ENCODE assay signal across 25 cellular contexts in the genomic region with DNA sequence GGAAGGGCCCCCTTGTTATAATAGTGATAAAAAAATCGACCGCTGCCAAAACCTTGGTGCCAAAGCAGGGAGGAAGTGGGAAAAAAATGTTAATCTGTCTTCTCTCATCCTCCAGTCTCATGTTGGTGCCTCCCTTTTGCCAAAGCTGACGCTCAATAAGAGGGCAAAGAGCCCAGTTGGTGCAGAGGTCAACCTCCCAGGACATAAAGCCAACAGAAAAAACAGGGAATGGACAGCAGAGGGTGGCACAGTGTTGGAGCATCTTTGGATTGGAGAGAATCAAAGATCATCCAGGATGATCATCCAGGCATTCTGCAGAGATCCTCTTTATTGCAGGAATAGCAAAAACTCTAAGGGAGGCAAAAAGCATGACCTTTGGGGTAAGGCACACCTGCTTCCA. TPM values are rescaled to one million over a fixed set of nuclear protein-coding genes. Genes with fewer than 3 reads are reported as not detected.
DNase-seq lines count a peak whose midpoint lies in the region; ATAC-seq, FAIRE-seq and TF ChIP-seq lines count a peak whose summit lies in the region.
"Had no signal": no experiment of that assay in that cellular context is flagged by ENCODE, and none has a peak within 500 bp of the region (broad histone marks: within the 10 kb centered on the region; RNA-seq: fewer than 3 reads in every experiment).

No MANE protein-coding gene starts in this region.

- H3K18ac ChIP-seq in H1 (ENCODE audit: extremely low read depth, low read length): no peak overlapping the region

- H3K4me2 ChIP-seq in H1 (ENCODE audit: insufficient read depth in 1 of 2, low read depth in 2 of 2, low read length in 2 of 2): no peak overlapping the region
- H3K4me2 ChIP-seq: A549; BLaER1 treated with 17β-estradiol and CSF1 and Interleukin-3, amounts not matched to agents 10 nM and 100 nM had no signal

- no peak overlapping the region for H2BK15ac ChIP-seq in H1 (ENCODE audit: low read length)

- H2AFZ ChIP-seq in H1 (ENCODE audit: low read length): no peak overlapping the region
- H2AFZ ChIP-seq: GM23248 had no signal

- H3K23ac ChIP-seq in H1 (ENCODE audit: insufficient read length): no peak overlapping the region

- H3K27me3 Mint-ChIP-seq in activated CD4-positive, alpha-beta T cell treated with anti-CD3 and anti-CD28 coated beads for 36 hours: peaks cover 1% of the 10 kb centered on the region
- H3K27me3 Mint-ChIP-seq: CD4-positive, alpha-beta memory T cell had no signal

- H3K4me3 ChIP-seq in HEK293 (ENCODE audit: low read depth, low read length): no peak overlapping the region
- no peak overlapping the region for H3K4me3 ChIP-seq in LNCaP clone FGC (ENCODE audit: low read depth, low read length)
- H3K4me3 ChIP-seq in H1 (ENCODE audit: extremely low read depth in 1 of 4, insufficient read depth in 2 of 4, low read depth in 3 of 4, low read length in 4 of 4): no peak overlapping the region
- no peak overlapping the region for H3K4me3 ChIP-seq in right lobe of liver
- H3K4me3 ChIP-seq: A549; BLaER1 treated with 17β-estradiol and CSF1 and Interleukin-3, amounts not matched to agents 10 nM and 100 nM; GM23248 had no signal

- no peak overlapping the region for H3K9ac ChIP-seq in H1 (replicated peaks in 1 of 4; ENCODE audit: extremely low read depth in 1 of 4, low read depth in 3 of 4, low read length in 3 of 4)
- H3K9ac ChIP-seq: BLaER1 treated with 17β-estradiol and CSF1 and Interleukin-3, amounts not matched to agents 10 nM and 100 nM; GM23248 had no signal

- H3K27me3 ChIP-seq in H1 (replicated peaks in 1 of 4; ENCODE audit: control insufficient read depth in 3 of 4, extremely low read depth in 1 of 4, insufficient read depth in 3 of 4, low read length in 3 of 4) (no peaks in the 10 kb centered on the region), right lobe of liver (no peaks in the 10 kb centered on the region)
- H3K27me3 ChIP-seq: BLaER1 treated with 17β-estradiol and CSF1 and Interleukin-3, amounts not matched to agents 10 nM and 100 nM had no signal

- no peak for TF ChIP-seq EP300 in H1 (IDR thresholded peaks at IDR 0.05; ENCODE audit: borderline replicate concordance in 1 of 2, low read depth in 2 of 2, low read length in 2 of 2)

- FAIRE-seq in H1 (lab: Jason Lieb, UNC): no peak
- FAIRE-seq: GM12891 had no signal

- no peak overlapping the region for H3K14ac ChIP-seq in H1 (ENCODE audit: insufficient read length)

- 89% methylated on average over 3 of the region's 3 CpGs; no CpG with 5 or more reads in 1 of the 2 experiments for WGBS in H1 (ENCODE audit: extremely low coverage in 1 of 2, insufficient coverage in 1 of 2, insufficient read length in 1 of 2, insufficient replicate concordance in 2 of 2, low coverage in 1 of 2, low lambda C conversion rate in 2 of 2, missing lambda C conversion rate in 1 of 2), 2 experiments
- WGBS in right lobe of liver (ENCODE audit: insufficient coverage, low coverage, low lambda C conversion rate, missing lambda C conversion rate): 0% methylated on average over 3 of the region's 3 CpGs

- no peak overlapping the region for H2BK120ac ChIP-seq in H1 (replicated peaks; ENCODE audit: low read depth, low read length)

- no peak for DNase-seq in LNCaP clone FGC (ENCODE audit: low read depth)
- no peak for DNase-seq in H1 (ENCODE audit: low read depth in 1 of 2, low spot score in 2 of 2)
- DNase-seq in right lobe of liver: peak; percentile 50 to 76 (median 62)
- no peak for DNase-seq in dermis blood vessel endothelial cell
- no peak for DNase-seq in activated CD4-positive, alpha-beta T cell treated with anti-CD3 and anti-CD28 coated beads for 36 hours
- DNase-seq: 8988T; ACHN; AML-193; BE2C; Calu3; CD4-positive, alpha-beta memory T cell; COR-L47; DMS53; DMS79 treated with DMSO at 0.1 percent for 48 hours; GF-D8; GM23248; H9; HFFc6 had no signal

- TF ChIP-seq RAD21 in H1 (IDR thresholded peaks at IDR 0.05 in 1 of 2, conservative IDR thresholded peaks at IDR 0.05 in 1 of 2; ENCODE audit: low read depth in 2 of 2, low read length in 2 of 2): 0 out of 4 replicates have a peak, but pooled peaks have one; percentile 4 to 5

- H3K79me2 ChIP-seq in H1 (ENCODE audit: control insufficient read depth in 1 of 2, insufficient read depth in 2 of 2, low read length in 2 of 2): no peaks in the 10 kb centered on the region

- H3K9me3 Mint-ChIP-seq in activated CD4-positive, alpha-beta T cell treated with anti-CD3 and anti-CD28 coated beads for 36 hours (ENCODE audit: low read depth): peaks cover 15% of the 10 kb centered on the region

- intact Hi-C loops in right lobe of liver (cut with DNase I): loop anchor here (10.0 kb wide), 2 partner anchors 73 to 183 kb away; no protein-coding TSS in a partner anchor
- intact Hi-C loops in activated CD4-positive, alpha-beta T cell treated with anti-CD3 and anti-CD28 coated beads for 36 hours (cut with DNase I, micrococcal nuclease): no loop called here

- no peak overlapping the region for H3K4ac ChIP-seq in H1 (replicated peaks; ENCODE audit: insufficient read length, low read depth, low read length)

- no peak overlapping the region for H2AK5ac ChIP-seq in H1 (ENCODE audit: low read depth, low read length)

- peaks cover 7% of the 10 kb centered on the region for H3K4me1 Mint-ChIP-seq in activated CD4-positive, alpha-beta T cell treated with anti-CD3 and anti-CD28 coated beads for 36 hours
- H3K4me1 Mint-ChIP-seq: CD4-positive, alpha-beta memory T cell; H9 had no signal

- no peak overlapping the region for H3K27ac ChIP-seq in HEK293 (ENCODE audit: extremely low read depth, low read depth, low read length)
- no peak overlapping the region for H3K27ac ChIP-seq in H1 (ENCODE audit: low read depth, low read length)
- H3K27ac ChIP-seq in right lobe of liver: no peak overlapping the region
- H3K27ac ChIP-seq: A549; BLaER1 treated with 17β-estradiol and CSF1 and Interleukin-3, amounts not matched to agents 10 nM and 100 nM; GM23248 had no signal

- H3K9me3 ChIP-seq in HEK293 (ENCODE audit: control insufficient read depth, insufficient read depth, low read depth, low read length) (no peaks in the 10 kb centered on the region), H1 (ENCODE audit: insufficient read depth in 2 of 2, low read depth in 1 of 2, low read length in 1 of 2) (peaks cover 0 to 10% of the 10 kb centered on the region in 2 experiments; a peak in 1 of 4 replicates), right lobe of liver (peaks cover 0 to 10% (median 0%) of the 10 kb centered on the region in 4 donors)
- H3K9me3 ChIP-seq: BE2C had no signal

- no peaks in the 10 kb centered on the region for H3K36me3 ChIP-seq in HEK293 (ENCODE audit: control insufficient read depth in 2 of 2, insufficient read depth in 1 of 2, low read length in 2 of 2)
- H3K36me3 ChIP-seq in H1 (ENCODE audit: control insufficient read depth in 2 of 4, insufficient read depth in 4 of 4, low read length in 3 of 4): peaks cover 0 to 4% (median 0%) of the 10 kb centered on the region in 4 experiments; a peak in 2 of 8 replicates
- H3K36me3 ChIP-seq in right lobe of liver: no peaks in the 10 kb centered on the region
- H3K36me3 ChIP-seq: BE2C; BLaER1 treated with 17β-estradiol and CSF1 and Interleukin-3, amounts not matched to agents 10 nM and 100 nM had no signal

- POLR2A ChIA-PET in HEK293 (lab: Yijun Ruan, JAX) (no interaction called here), H1 (lab: Charles Lee; ENCODE audit: partially characterized antibody) (interaction anchor here (1.3 kb wide), 1 partner anchor 15 kb away, joined by 4 read pairs; no protein-coding TSS in a partner anchor)
- POLR2A ChIA-PET in activated CD4-positive, alpha-beta T cell treated with anti-CD3 and anti-CD28 coated beads for 36 hours (lab: Charles Lee): no interaction called here

- CTCF ChIA-PET in HEK293 (lab: Yijun Ruan, JAX) (interaction anchor here (0.9 kb wide), 1 partner anchor 13 kb away, joined by 6 read pairs; no protein-coding TSS in a partner anchor), H1 (lab: Charles Lee; ENCODE audit: partially characterized antibody) (interaction anchor here (1.0 to 5.5 kb wide), 3 partner anchors 8 to 185 kb away, joined by 4 to 43 read pairs (median 5); no protein-coding TSS in a partner anchor)
- CTCF ChIA-PET in activated CD4-positive, alpha-beta T cell treated with anti-CD3 and anti-CD28 coated beads for 36 hours (lab: Charles Lee): interaction anchor here (0.6 to 0.9 kb wide), 3 partner anchors 11 to 35 kb away, joined by 3 to 4 read pairs (median 3); no protein-coding TSS in a partner anchor

- no peak overlapping the region for H2BK5ac ChIP-seq in H1 (ENCODE audit: low read depth, low read length)

- H2BK20ac ChIP-seq in H1 (ENCODE audit: low read length): no peak overlapping the region

- H3K27ac Mint-ChIP-seq in activated CD4-positive, alpha-beta T cell treated with anti-CD3 and anti-CD28 coated beads for 36 hours: no peak overlapping the region
- H3K27ac Mint-ChIP-seq: CD4-positive, alpha-beta memory T cell; H9; HFFc6 had no signal

- no peaks in the 10 kb centered on the region for H3K4me1 ChIP-seq in HEK293 (ENCODE audit: control insufficient read depth, insufficient read depth, low read length)
- H3K4me1 ChIP-seq in H1 (replicated peaks in 1 of 4; ENCODE audit: control insufficient read depth in 3 of 4, insufficient read depth in 4 of 4, low read length in 3 of 4): peaks cover 0 to 4% (median 0%) of the 10 kb centered on the region in 4 experiments; a peak in 1 of 7 replicates
- no peaks in the 10 kb centered on the region for H3K4me1 ChIP-seq in right lobe of liver
- H3K4me1 ChIP-seq: A549, BE2C had no signal

- no peak overlapping the region for H3K56ac ChIP-seq in H1 (replicated peaks; ENCODE audit: insufficient read length, low read depth, low read length)

- H4K8ac ChIP-seq in H1 (ENCODE audit: extremely low read depth, insufficient read depth, low read length): no peak overlapping the region

- ATAC-seq in right lobe of liver (peak; percentile 99 to 100 (median 99)), GM21367 (IDR thresholded peaks at IDR 0.05; ENCODE audit: unreplicated experiment) (no peak)
- ATAC-seq in activated CD4-positive, alpha-beta T cell treated with anti-CD3 and anti-CD28 coated beads for 36 hours: no peak
- ATAC-seq: A549, HCT116 had no signal

- no peak overlapping the region for H4K5ac ChIP-seq in H1 (ENCODE audit: insufficient read length, low read depth, low read length)

- no peak overlapping the region for H3K4me3 Mint-ChIP-seq in activated CD4-positive, alpha-beta T cell treated with anti-CD3 and anti-CD28 coated beads for 36 hours
- H3K4me3 Mint-ChIP-seq: CD4-positive, alpha-beta memory T cell; H9; HFFc6 had no signal

- no peaks in the 10 kb centered on the region for H4K20me1 ChIP-seq in H1 (replicated peaks in 1 of 2; ENCODE audit: control insufficient read depth in 1 of 2, insufficient read depth in 2 of 2, low read length in 2 of 2)
- H4K20me1 ChIP-seq: BLaER1 treated with 17β-estradiol and CSF1 and Interleukin-3, amounts not matched to agents 10 nM and 100 nM had no signal

- H3K23me2 ChIP-seq in H1 (ENCODE audit: low read depth, low read length): no peaks in the 10 kb centered on the region

- TF ChIP-seq CTCF in HEK293 (tag by site-specific recombination; IDR thresholded peaks at IDR 0.05) (no peak), LNCaP clone FGC (IDR thresholded peaks at IDR 0.05; ENCODE audit: control insufficient read depth, extremely low read depth, insufficient read depth) (0 out of 2 replicates have a peak, but pooled peaks have one; percentile 5), H1 (IDR thresholded peaks at IDR 0.05; ENCODE audit: control extremely low read depth in 1 of 3, insufficient read depth in 1 of 3, low read depth in 1 of 3, low read length in 3 of 3) (no peak), right lobe of liver (IDR thresholded peaks at IDR 0.05) (peak; percentile 41 to 68 (median 50))

- TF ChIP-seq POLR2A in H1 (IDR thresholded peaks at IDR 0.05; ENCODE audit: control extremely low read depth in 1 of 2, low read depth in 2 of 2, low read length in 2 of 2): no peak
- no peak for TF ChIP-seq POLR2A in right lobe of liver (IDR thresholded peaks at IDR 0.05)

- no peak overlapping the region for H4K91ac ChIP-seq in H1 (replicated peaks; ENCODE audit: insufficient read length, low read length)

- H3K79me1 ChIP-seq in H1 (ENCODE audit: low read depth, low read length): no peaks in the 10 kb centered on the region

- H2BK12ac ChIP-seq in H1 (ENCODE audit: low read depth, low read length): no peak overlapping the region

- peaks cover 11% of the 10 kb centered on the region for H3K36me3 Mint-ChIP-seq in activated CD4-positive, alpha-beta T cell treated with anti-CD3 and anti-CD28 coated beads for 36 hours (ENCODE audit: low read depth)

RNA-seq across cellular contexts. Expression of a gene that starts 9.8 kb away (rescaled TPM):
- total RNA-seq in H1 (2021; fragmentation: NEBNext Ultra II Directional; extraction: Animal tissue kit (Norgen Biotek cat#: 25700)): 27.3 and 29.5 TPM in 2 replicates
- 16.5 and 21.0 TPM in 2 replicates for polyA plus RNA-seq in H1 (2011; rRNA removed)
- 17.9 TPM for polyA plus RNA-seq in H1 (2011; cell fraction: cytosol; rRNA removed)
- polyA plus RNA-seq in H1 (2011; cell fraction: nucleus; rRNA removed): 15.4 TPM
- 19.8 to 23.0 TPM (median 20.7 TPM) in 4 replicates for polyA plus RNA-seq in H1 (2012, experiment 1 of 2)
- polyA plus RNA-seq in H1 (2012, experiment 2 of 2): 9.0 TPM
- 19.0 TPM for polyA plus RNA-seq in H1 (2013, experiment 1 of 2)
- polyA plus RNA-seq in H1 (2013, experiment 2 of 2): 19.0 TPM
- 26.2 and 28.0 TPM in 2 replicates for polyA minus RNA-seq in H1 (2011; rRNA and poly(A)+ RNA removed)
- polyA minus RNA-seq in H1 (2011; cell fraction: cytosol; rRNA and poly(A)+ RNA removed): 13.6 TPM
- polyA minus RNA-seq in H1 (2011; cell fraction: nucleus; rRNA and poly(A)+ RNA removed): 15.7 TPM
- total RNA-seq in right lobe of liver (1 to 10 TPM in 3 of 6 experiments, under 1 TPM in 3; 0.15 to 5.5 (median 2.8) TPM), dermis blood vessel endothelial cell (0.23 and 0.34 TPM in 2 replicates)
- 1 to 10 TPM; 6.4 to 8.3 TPM for total RNA-seq in activated CD4-positive, alpha-beta T cell treated with anti-CD3 and anti-CD28 coated beads for 36 hours
- total RNA-seq: G401, GM23248 had no signal
- polyA plus RNA-seq: GM23248 had no signal

RNA-seq across cellular contexts. Expression of a gene that starts 31.5 kb away (rescaled TPM):
- 39.7 and 43.7 TPM in 2 replicates for total RNA-seq in H1 (2021; fragmentation: NEBNext Ultra II Directional; extraction: Animal tissue kit (Norgen Biotek cat#: 25700))
- polyA plus RNA-seq in H1 (2011; rRNA removed): 16.9 and 33.1 TPM in 2 replicates
- polyA plus RNA-seq in H1 (2011; cell fraction: cytosol; rRNA removed): 32.9 TPM
- polyA plus RNA-seq in H1 (2011; cell fraction: nucleus; rRNA removed): 9.8 TPM
- polyA plus RNA-seq in H1 (2012, experiment 1 of 2): 28.3 to 63.3 TPM (median 37.4 TPM) in 4 replicates
- 9.6 TPM for polyA plus RNA-seq in H1 (2012, experiment 2 of 2)
- polyA plus RNA-seq in H1 (2013, experiment 1 of 2): 23.9 TPM
- 27.0 TPM for polyA plus RNA-seq in H1 (2013, experiment 2 of 2)
- 48.1 and 52.7 TPM in 2 replicates for polyA minus RNA-seq in H1 (2011; rRNA and poly(A)+ RNA removed)
- 17.2 TPM for polyA minus RNA-seq in H1 (2011; cell fraction: cytosol; rRNA and poly(A)+ RNA removed)
- 97.1 TPM for polyA minus RNA-seq in H1 (2011; cell fraction: nucleus; rRNA and poly(A)+ RNA removed)
- 10 to 100 TPM in 5 of 6 experiments, 1 to 10 TPM in 1; 8.8 to 20.0 (median 13.7) TPM for total RNA-seq in right lobe of liver
- total RNA-seq in dermis blood vessel endothelial cell: 32.8 and 35.8 TPM in 2 replicates
- 10 to 100 TPM; 51.2 to 56.1 TPM for total RNA-seq in activated CD4-positive, alpha-beta T cell treated with anti-CD3 and anti-CD28 coated beads for 36 hours

Comparison
In these comparisons a context has a peak if more than half of its experiments do, and no peak if none do; other contexts are left out.
1. CTCF ChIP-seq: peak in LNCaP clone FGC (single experiment) and right lobe of liver (4 of 4); none in HEK293 (single experiment) and H1 (0 of 3).
2. DNase-seq: peak in right lobe of liver (3 of 3); none in LNCaP clone FGC (single experiment), H1 (0 of 2), dermis blood vessel endothelial cell (single experiment) and activated CD4-positive, alpha-beta T cell treated with anti-CD3 and anti-CD28 coated beads for 36 hours (single experiment).
3. ATAC-seq: peak in right lobe of liver (4 of 4); none in GM21367 (single experiment) and activated CD4-positive, alpha-beta T cell treated with anti-CD3 and anti-CD28 coated beads for 36 hours (single experiment).
4. intact Hi-C loops: an anchor here in right lobe of liver (10.0 kb wide); none called in activated CD4-positive, alpha-beta T cell treated with anti-CD3 and anti-CD28 coated beads for 36 hours.